ENCODE assay signal across 10 cellular contexts in the genomic region with DNA sequence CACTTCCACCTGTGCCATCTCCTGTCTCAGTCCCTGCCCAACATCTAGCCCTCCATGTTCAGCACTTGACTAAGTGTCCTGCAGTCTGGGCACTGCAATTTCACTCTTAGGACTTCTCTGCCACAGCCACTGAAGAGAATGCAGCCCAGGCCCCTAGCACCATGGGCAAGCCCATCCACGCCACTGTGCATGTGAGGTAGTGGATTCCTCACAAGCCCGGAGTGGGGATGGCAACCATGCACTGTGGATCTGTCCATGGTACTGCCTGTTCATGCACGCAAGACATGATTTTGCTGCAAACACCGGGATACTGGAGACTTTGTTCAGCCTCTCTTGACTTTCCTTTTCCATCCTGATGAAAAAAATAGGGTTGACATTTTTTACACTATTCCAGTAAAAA. TPM values are rescaled to one million over a fixed set of nuclear protein-coding genes. Genes with fewer than 3 reads are reported as not detected.
DNase-seq lines count a peak whose midpoint lies in the region; ATAC-seq, FAIRE-seq and TF ChIP-seq lines count a peak whose summit lies in the region.
"Had no signal": no experiment of that assay in that cellular context is flagged by ENCODE, and none has a peak within 500 bp of the region (broad histone marks: within the 10 kb centered on the region; RNA-seq: fewer than 3 reads in every experiment).

No MANE protein-coding gene starts in this region.

- no peak for ATAC-seq in left cardiac atrium
- no peak for ATAC-seq in HG02938 (IDR thresholded peaks at IDR 0.05; ENCODE audit: unreplicated experiment)
- ATAC-seq: esophagus mucosa, T-cell had no signal

- intact Hi-C loops in left cardiac atrium (cut with DNase I), result no loop called here

- peak; percentile 78 to 81 for DNase-seq in cardiac muscle cell (ENCODE audit: low read depth in 1 of 2, low spot score in 1 of 2)
- no peak for DNase-seq in left cardiac atrium
- peak; percentile 69 for DNase-seq in adipocyte (ENCODE audit: low read depth)
- DNase-seq in iPS-NIHi11 (ENCODE audit: low spot score), result peak; percentile 55
- peak; percentile 53 for DNase-seq in urothelium cell line (ENCODE audit: low spot score)
- no peak for DNase-seq in COR-L47 (lab: John Stamatoyannopoulos, UW)
- no peak for DNase-seq in NCI-H2171 (lab: John Stamatoyannopoulos, UW)
- DNase-seq: T-cell had no signal

- H3K4me1 ChIP-seq in cardiac muscle cell (ENCODE audit: low read depth) (no peaks in the 10 kb centered on the region), adipocyte (ENCODE audit: control insufficient read depth, insufficient read depth, low read length) (peaks cover 20% of the 10 kb centered on the region)

- peak; percentile 80 for FAIRE-seq in urothelium cell line (lab: Jason Lieb, UNC)

- H3K9me3 ChIP-seq in cardiac muscle cell (ENCODE audit: low read depth) (no peaks in the 10 kb centered on the region), adipocyte (ENCODE audit: control insufficient read depth, low read length) (no peaks in the 10 kb centered on the region)

- H3K27me3 ChIP-seq in cardiac muscle cell (no peaks in the 10 kb centered on the region), adipocyte (replicated peaks; ENCODE audit: control insufficient read depth, insufficient read depth, low read length) (peaks cover 14% of the 10 kb centered on the region)

- TF ChIP-seq CTCF in cardiac muscle cell (IDR thresholded peaks at IDR 0.05; ENCODE audit: low read depth, low read length), result no peak

- no peak overlapping the region for H3K27ac ChIP-seq in cardiac muscle cell

- no peak overlapping the region for H3K9ac ChIP-seq in adipocyte (ENCODE audit: low read length)

- no peaks in the 10 kb centered on the region for H3K36me3 ChIP-seq in cardiac muscle cell
- H3K36me3 ChIP-seq in adipocyte (ENCODE audit: control insufficient read depth, insufficient read depth, low read length, severe bottlenecking), result no peaks in the 10 kb centered on the region

- H3K4me3 ChIP-seq in cardiac muscle cell (no peak overlapping the region), adipocyte (ENCODE audit: low read length) (no peak overlapping the region)

RNA-seq across cellular contexts. Expression of gene DDC, which starts 12.3 kb away (rescaled TPM):
- total RNA-seq in cardiac muscle cell, result not detected in 2 replicates
- polyA plus RNA-seq in cardiac muscle cell, result not detected in 2 replicates
- total RNA-seq in left cardiac atrium, result not detected
- total RNA-seq: esophagus mucosa, T-cell had no signal

Comparison
In these comparisons a context has a peak if more than half of its experiments do, and no peak if none do; other contexts are left out.
1. DNase-seq: peak in cardiac muscle cell (2 of 2), adipocyte (single experiment), iPS-NIHi11 (single experiment) and urothelium cell line (single experiment); none in left cardiac atrium (single experiment), COR-L47 (single experiment) and NCI-H2171 (single experiment).